16 cellular contexts compared by ENCODE assay signal in the genomic region with DNA sequence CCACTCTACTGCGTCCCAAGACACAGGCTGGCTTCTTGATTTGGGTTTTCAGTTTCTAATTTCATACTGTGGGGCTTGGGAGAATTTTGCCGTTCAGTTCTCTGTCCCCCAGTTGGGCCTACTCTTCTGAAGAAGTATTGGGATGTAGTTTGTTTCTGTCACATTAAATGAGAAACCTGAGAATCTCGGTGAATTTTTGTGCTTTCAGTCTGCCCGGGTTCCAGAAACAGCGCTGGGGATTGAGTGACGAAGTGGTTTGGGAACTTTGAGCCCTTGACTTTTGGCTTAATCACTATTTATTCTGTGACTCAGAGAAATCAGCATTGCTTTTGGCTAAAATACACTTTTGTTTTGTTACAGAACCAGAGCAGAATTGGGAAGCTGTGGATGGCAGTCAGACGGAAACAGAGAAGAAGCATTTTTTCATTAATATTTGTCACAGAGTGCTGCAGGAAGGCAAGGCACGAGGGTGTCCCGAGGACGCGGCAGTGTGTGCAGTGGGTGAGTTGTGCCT.
DNase-seq lines count a peak whose midpoint lies in the region; ATAC-seq and TF ChIP-seq lines count a peak whose summit lies in the region.
"Had no signal": no experiment of that assay in that cellular context is flagged by ENCODE, and none has a peak within 500 bp of the region (broad histone marks: within the 10 kb centered on the region; RNA-seq: fewer than 3 reads in every experiment).

No MANE protein-coding gene starts in this region.

- no peak for TF ChIP-seq EP300 in sigmoid colon (IDR thresholded peaks at IDR 0.05)

- H3K4me1 ChIP-seq in ACC112 (ENCODE audit: control insufficient read depth, insufficient read depth, low read length, unreplicated experiment) (peaks cover 47% of the 10 kb centered on the region), esophagus squamous epithelium (peaks cover 20 to 75% (median 26%) of the 10 kb centered on the region in 3 donors), sigmoid colon (peaks cover 0 to 10% (median 4%) of the 10 kb centered on the region in 4 donors)
- peaks cover 0 to 7% of the 10 kb centered on the region in 2 donors for H3K4me1 ChIP-seq in naive thymus-derived CD4-positive, alpha-beta T cell (ENCODE audit: control insufficient read depth in 2 of 2, insufficient read depth in 2 of 2, low read length in 2 of 2)

- TF ChIP-seq CTCF in esophagus squamous epithelium (IDR thresholded peaks at IDR 0.05) = no peak
- TF ChIP-seq CTCF in sigmoid colon (IDR thresholded peaks at IDR 0.05) = no peak

- H3K27me3 ChIP-seq in ACC112 (ENCODE audit: insufficient read depth, low read length) = no peaks in the 10 kb centered on the region
- no peaks in the 10 kb centered on the region for H3K27me3 ChIP-seq in MG63
- no peaks in the 10 kb centered on the region for H3K27me3 ChIP-seq in esophagus squamous epithelium
- H3K27me3 ChIP-seq in naive thymus-derived CD4-positive, alpha-beta T cell (ENCODE audit: control insufficient read depth in 2 of 2, insufficient read depth in 2 of 2, low read length in 2 of 2) = no peaks in the 10 kb centered on the region
- no peaks in the 10 kb centered on the region for H3K27me3 ChIP-seq in sigmoid colon
- H3K27me3 ChIP-seq: upper lobe of left lung had no signal

- H3K9me3 Mint-ChIP-seq in natural killer cell treated with Interleukin-12 subunit alpha and Interleukin-12 subunit beta and Interleukin-15 and Interleukin-18, amount 100 ng/mL, for 72 hours = no peaks in the 10 kb centered on the region
- no peaks in the 10 kb centered on the region for H3K9me3 Mint-ChIP-seq in naive thymus-derived CD4-positive, alpha-beta T cell

- peak overlapping the region; percentile 43 to 72 for H3K27ac Mint-ChIP-seq in natural killer cell treated with Interleukin-12 subunit alpha and Interleukin-12 subunit beta and Interleukin-15 and Interleukin-18, amount 100 ng/mL, for 72 hours
- no peak overlapping the region for H3K27ac Mint-ChIP-seq in naive thymus-derived CD4-positive, alpha-beta T cell
- H3K27ac Mint-ChIP-seq: B cell had no signal

- peaks cover 49% of the 10 kb centered on the region for H3K36me3 ChIP-seq in ACC112 (ENCODE audit: insufficient read depth, low read length)
- peaks cover 50% of the 10 kb centered on the region for H3K36me3 ChIP-seq in MG63
- H3K36me3 ChIP-seq in esophagus squamous epithelium = peaks cover 6 to 86% (median 30%) of the 10 kb centered on the region in 3 donors
- H3K36me3 ChIP-seq in naive thymus-derived CD4-positive, alpha-beta T cell (ENCODE audit: control insufficient read depth in 2 of 3, insufficient read depth in 3 of 3, low read length in 3 of 3) = peaks cover 7 to 78% (median 37%) of the 10 kb centered on the region in 3 experiments
- H3K36me3 ChIP-seq in sigmoid colon = peaks cover 4 to 88% (median 41%) of the 10 kb centered on the region in 4 donors

- CTCF ChIA-PET in naive thymus-derived CD4-positive, alpha-beta T cell (lab: Charles Lee) = no interaction called here

- POLR2A ChIA-PET in naive thymus-derived CD4-positive, alpha-beta T cell (lab: Charles Lee) = no interaction called here

- no peak overlapping the region for H3K4me3 Mint-ChIP-seq in natural killer cell treated with Interleukin-12 subunit alpha and Interleukin-12 subunit beta and Interleukin-15 and Interleukin-18, amount 100 ng/mL, for 72 hours
- H3K4me3 Mint-ChIP-seq in naive thymus-derived CD4-positive, alpha-beta T cell = peak overlapping the region in 1 of 10 donors; percentile 19
- H3K4me3 Mint-ChIP-seq: B cell had no signal

- peaks cover 51% of the 10 kb centered on the region for H3K36me3 Mint-ChIP-seq in natural killer cell treated with Interleukin-12 subunit alpha and Interleukin-12 subunit beta and Interleukin-15 and Interleukin-18, amount 100 ng/mL, for 72 hours
- peaks cover 18 to 84% (median 47%) of the 10 kb centered on the region in 5 donors for H3K36me3 Mint-ChIP-seq in naive thymus-derived CD4-positive, alpha-beta T cell

- WGBS in esophagus squamous epithelium, 2 donors = 48 to 59% methylated on average over 6 to 11 of the region's 11 CpGs
- WGBS in sigmoid colon, 2 donors = 80 to 93% methylated on average over 11 of the region's 11 CpGs

- H2AFZ ChIP-seq in ACC112 (ENCODE audit: low read length, unreplicated experiment) = no peak overlapping the region

- no peak for ATAC-seq in natural killer cell treated with Interleukin-12 subunit alpha and Interleukin-12 subunit beta and Interleukin-15 and Interleukin-18, amount 100 ng/mL, for 72 hours
- ATAC-seq in naive thymus-derived CD4-positive, alpha-beta T cell = no peak

- H3K4me1 Mint-ChIP-seq in natural killer cell treated with Interleukin-12 subunit alpha and Interleukin-12 subunit beta and Interleukin-15 and Interleukin-18, amount 100 ng/mL, for 72 hours (ENCODE audit: low read depth in 2 of 2) = peaks cover 28 to 55% of the 10 kb centered on the region in 2 donors
- peaks cover 5 to 27% (median 23%) of the 10 kb centered on the region in 7 donors for H3K4me1 Mint-ChIP-seq in naive thymus-derived CD4-positive, alpha-beta T cell

- no peaks in the 10 kb centered on the region for H3K9me3 ChIP-seq in MG63
- no peaks in the 10 kb centered on the region for H3K9me3 ChIP-seq in esophagus squamous epithelium
- no peaks in the 10 kb centered on the region for H3K9me3 ChIP-seq in naive thymus-derived CD4-positive, alpha-beta T cell (ENCODE audit: control insufficient read depth in 2 of 3, low read length in 3 of 3)
- no peaks in the 10 kb centered on the region for H3K9me3 ChIP-seq in sigmoid colon
- H3K9me3 ChIP-seq: lower lobe of right lung, upper lobe of left lung had no signal

- DNase-seq in MG63 (peak; percentile 55), esophagus squamous epithelium (lab: John Stamatoyannopoulos, UW) (no peak), NCI-H128 (lab: John Stamatoyannopoulos, UW; ENCODE audit: unreplicated experiment) (no peak), NCI-H187 treated with DMSO at 0.1 percent for 48 hours (lab: John Stamatoyannopoulos, UW) (no peak), sigmoid colon (no peak)
- DNase-seq in natural killer cell treated with Interleukin-12 subunit alpha and Interleukin-12 subunit beta and Interleukin-15 and Interleukin-18, amount 100 ng/mL, for 72 hours (ENCODE audit: low spot score) = no peak
- no peak for DNase-seq in naive thymus-derived CD4-positive, alpha-beta T cell
- DNase-seq: caudate nucleus, GF-D8, lower lobe of right lung, NCI-H1092, NCI-H510A treated with DMSO at 0.1 percent for 48 hours, SIG-M5, upper lobe of left lung had no signal

- H3K79me2 ChIP-seq in ACC112 (ENCODE audit: control insufficient read depth, insufficient read depth, low read length, unreplicated experiment) = peaks cover 3% of the 10 kb centered on the region

- H3K27me3 Mint-ChIP-seq in natural killer cell treated with Interleukin-12 subunit alpha and Interleukin-12 subunit beta and Interleukin-15 and Interleukin-18, amount 100 ng/mL, for 72 hours = no peaks in the 10 kb centered on the region
- H3K27me3 Mint-ChIP-seq in naive thymus-derived CD4-positive, alpha-beta T cell = no peaks in the 10 kb centered on the region
- H3K27me3 Mint-ChIP-seq: B cell had no signal

- H3K27ac ChIP-seq in ACC112 (ENCODE audit: low read depth, low read length) = peak overlapping the region; percentile 97
- peak overlapping the region; percentile 85 to 91 (median 86) for H3K27ac ChIP-seq in esophagus squamous epithelium
- no peak overlapping the region for H3K27ac ChIP-seq in naive thymus-derived CD4-positive, alpha-beta T cell (ENCODE audit: low read depth, low read length)
- H3K27ac ChIP-seq in sigmoid colon = no peak overlapping the region
- H3K27ac ChIP-seq: lower lobe of right lung had no signal

- intact Hi-C loops in esophagus squamous epithelium (cut with DNase I) = no loop called here
- intact Hi-C loops in naive thymus-derived CD4-positive, alpha-beta T cell (cut with micrococcal nuclease) = loop anchor here in 1 of 2 donors (10.0 kb wide), 1 partner anchor 178 kb away; no protein-coding TSS in a partner anchor
- intact Hi-C loops in sigmoid colon (cut with DNase I) = no loop called here

- H3K4me3 ChIP-seq in ACC112 (ENCODE audit: low read depth, low read length) (peak overlapping the region; percentile 58), MG63 (no peak overlapping the region; the same call in 1 of the 2 replicates), esophagus squamous epithelium (peak overlapping the region; percentile 5 to 34 (median 25)), sigmoid colon (no peak overlapping the region)
- H3K4me3 ChIP-seq in naive thymus-derived CD4-positive, alpha-beta T cell (ENCODE audit: low read length) = no peak overlapping the region
- H3K4me3 ChIP-seq: lower lobe of right lung, upper lobe of left lung had no signal

- TF ChIP-seq POLR2A in esophagus squamous epithelium (IDR thresholded peaks at IDR 0.05) (no peak), sigmoid colon (IDR thresholded peaks at IDR 0.05) (no peak)

Comparison
In these comparisons a context has a peak if more than half of its experiments do, and no peak if none do; other contexts are left out.
1. H3K27ac ChIP-seq: peak in ACC112 (single experiment) and esophagus squamous epithelium (4 of 4); none in naive thymus-derived CD4-positive, alpha-beta T cell (single experiment) and sigmoid colon (0 of 4).
2. H3K4me3 ChIP-seq: peak in ACC112 (single experiment) and esophagus squamous epithelium (4 of 4); none in MG63 (single experiment), naive thymus-derived CD4-positive, alpha-beta T cell (single experiment) and sigmoid colon (0 of 4).
3. H3K27ac Mint-ChIP-seq: peak in natural killer cell treated with Interleukin-12 subunit alpha and Interleukin-12 subunit beta and Interleukin-15 and Interleukin-18, amount 100 ng/mL, for 72 hours (2 of 2); none in naive thymus-derived CD4-positive, alpha-beta T cell (0 of 9).